17 cellular contexts compared by ENCODE assay signal in the genomic region with DNA sequence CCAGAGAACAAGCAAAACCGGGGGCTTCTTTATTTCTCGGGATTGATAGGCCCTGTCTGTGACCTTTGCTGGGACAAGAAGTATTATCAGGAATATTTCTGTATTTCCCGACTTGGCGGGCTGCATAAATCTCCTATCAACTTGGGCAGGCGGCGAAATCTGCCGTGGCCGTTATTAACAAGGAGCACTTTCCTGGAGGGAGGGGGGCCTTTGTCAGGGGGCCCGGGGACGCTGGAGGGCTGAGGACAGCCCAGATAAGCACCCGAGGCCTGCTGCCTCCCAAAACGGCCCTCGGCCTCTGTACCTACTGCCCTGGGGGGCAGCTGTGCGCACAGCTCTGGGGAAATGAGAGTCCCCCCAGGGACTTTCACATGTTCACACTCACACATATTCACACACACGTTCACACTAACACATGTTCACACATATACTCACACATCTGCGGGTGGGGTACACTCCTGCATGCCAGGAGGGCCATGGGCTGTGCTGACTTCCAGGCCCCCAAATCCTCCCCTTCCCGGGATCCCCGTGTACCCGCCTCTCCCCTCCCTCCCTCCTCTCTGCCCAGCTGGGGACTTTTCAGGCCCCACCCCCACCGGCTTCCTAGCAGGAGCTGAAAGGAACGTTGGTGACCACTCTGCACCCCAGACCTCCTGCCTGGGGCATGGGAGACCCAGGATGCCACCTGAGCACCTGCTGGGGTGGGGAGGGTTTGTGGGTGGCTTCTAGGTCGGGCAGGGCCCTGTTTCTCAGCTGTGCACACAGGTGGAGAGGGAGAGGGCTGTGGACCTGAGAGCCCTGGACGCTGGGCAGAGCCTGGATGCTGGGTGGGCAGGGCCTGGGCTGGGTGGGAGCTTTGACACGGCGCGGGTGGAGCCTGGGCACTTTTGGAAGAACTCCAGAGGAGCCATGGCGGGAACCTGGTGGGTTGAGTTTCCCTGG.
"Had no signal": no experiment of that assay in that cellular context is flagged by ENCODE, and none has a peak within 500 bp of the region (broad histone marks: within the 10 kb centered on the region; RNA-seq: fewer than 3 reads in every experiment).

No MANE protein-coding gene starts in this region.

- H3K36me3 ChIP-seq: heart right ventricle, prostate gland, tibial artery had no signal

- H3K4me3 ChIP-seq: heart right ventricle, prostate gland, tibial artery had no signal

- H3K4me1 ChIP-seq: prostate gland had no signal

- H3K9me3 Mint-ChIP-seq: activated naive CD4-positive, alpha-beta T cell treated with anti-CD3 and anti-CD28 coated beads, Interleukin-2, amount 10 ng/mL, durations not matched to agents 7 days and 5 days; activated T-cell treated with anti-CD3 and anti-CD28 coated beads, Interleukin-2, amount 50 U/mL, for 72 hours; endodermal cell; memory B cell; stimulated activated naive CD8-positive, alpha-beta T cell treated with anti-CD3 and anti-CD28 coated beads, Interleukin-15, Interleukin-2, amounts not matched to agents 100 ng/mL and 50 ng/mL, for 24 hours; T-helper 1 cell treated with Interleukin-12 subunit alpha and Interleukin-12 subunit beta and Interleukin-4 antibody, amounts not matched to agents 30 μg/mL and 1 μg/mL, for 36 hours had no signal

- H3K9me3 ChIP-seq: heart right ventricle, prostate gland, tibial artery had no signal

- H3K4me1 Mint-ChIP-seq: activated naive CD4-positive, alpha-beta T cell treated with anti-CD3 and anti-CD28 coated beads, Interleukin-2, amount 10 ng/mL, durations not matched to agents 7 days and 5 days had no signal

- H3K27ac Mint-ChIP-seq: activated naive CD4-positive, alpha-beta T cell treated with anti-CD3 and anti-CD28 coated beads, Interleukin-2, amount 10 ng/mL, durations not matched to agents 7 days and 5 days; activated T-cell treated with anti-CD3 and anti-CD28 coated beads, Interleukin-2, amount 50 U/mL, for 72 hours; endodermal cell; memory B cell; stimulated activated naive CD8-positive, alpha-beta T cell treated with anti-CD3 and anti-CD28 coated beads, Interleukin-15, Interleukin-2, amounts not matched to agents 100 ng/mL and 50 ng/mL, for 24 hours; T-helper 1 cell treated with Interleukin-12 subunit alpha and Interleukin-12 subunit beta and Interleukin-4 antibody, amounts not matched to agents 30 μg/mL and 1 μg/mL, for 36 hours had no signal

- H3K36me3 Mint-ChIP-seq: activated naive CD4-positive, alpha-beta T cell treated with anti-CD3 and anti-CD28 coated beads, Interleukin-2, amount 10 ng/mL, durations not matched to agents 7 days and 5 days had no signal

- H3K27ac ChIP-seq: heart right ventricle, prostate gland, tibial artery had no signal

- DNase-seq: activated CD4-positive, alpha-beta T cell treated with anti-CD3 and anti-CD28 coated beads for 4 hours; activated CD4-positive, alpha-beta T cell treated with anti-CD3 and anti-CD28 coated beads, Interleukin-2, amount 50 U/mL, for 48 hours; activated CD4-positive, CD25-positive, alpha-beta regulatory T cell; activated effector memory CD4-positive, alpha-beta T cell treated with Interleukin-2 at 50 U/mL for 16 hours; activated naive CD4-positive, alpha-beta T cell treated with anti-CD3 and anti-CD28 coated beads, Interleukin-2, amount 10 ng/mL, durations not matched to agents 7 days and 5 days; activated T-cell treated with anti-CD3 and anti-CD28 coated beads, Interleukin-2, amount 50 U/mL, for 72 hours; amygdala; cortex of kidney; endodermal cell; heart right ventricle; left colon; stimulated activated CD4-positive, alpha-beta T cell treated with anti-CD3 and anti-CD28 coated beads, Interleukin-12 subunit alpha, Interleukin-12 subunit beta, amount 100 ng/mL, for 4 hours; tibial artery had no signal

- H3K27me3 Mint-ChIP-seq: activated naive CD4-positive, alpha-beta T cell treated with anti-CD3 and anti-CD28 coated beads, Interleukin-2, amount 10 ng/mL, durations not matched to agents 7 days and 5 days; memory B cell; stimulated activated naive CD8-positive, alpha-beta T cell treated with anti-CD3 and anti-CD28 coated beads, Interleukin-15, Interleukin-2, amounts not matched to agents 100 ng/mL and 50 ng/mL, for 24 hours had no signal

- H3K27me3 ChIP-seq: heart right ventricle, tibial artery had no signal

- H3K4me3 Mint-ChIP-seq: activated naive CD4-positive, alpha-beta T cell treated with anti-CD3 and anti-CD28 coated beads, Interleukin-2, amount 10 ng/mL, durations not matched to agents 7 days and 5 days; activated T-cell treated with anti-CD3 and anti-CD28 coated beads, Interleukin-2, amount 50 U/mL, for 72 hours; endodermal cell; memory B cell; stimulated activated naive CD8-positive, alpha-beta T cell treated with anti-CD3 and anti-CD28 coated beads, Interleukin-15, Interleukin-2, amounts not matched to agents 100 ng/mL and 50 ng/mL, for 24 hours; T-helper 1 cell treated with Interleukin-12 subunit alpha and Interleukin-12 subunit beta and Interleukin-4 antibody, amounts not matched to agents 30 μg/mL and 1 μg/mL, for 36 hours had no signal
